Comparison of ENCODE assay signal across 9 cellular contexts in the genomic region with DNA sequence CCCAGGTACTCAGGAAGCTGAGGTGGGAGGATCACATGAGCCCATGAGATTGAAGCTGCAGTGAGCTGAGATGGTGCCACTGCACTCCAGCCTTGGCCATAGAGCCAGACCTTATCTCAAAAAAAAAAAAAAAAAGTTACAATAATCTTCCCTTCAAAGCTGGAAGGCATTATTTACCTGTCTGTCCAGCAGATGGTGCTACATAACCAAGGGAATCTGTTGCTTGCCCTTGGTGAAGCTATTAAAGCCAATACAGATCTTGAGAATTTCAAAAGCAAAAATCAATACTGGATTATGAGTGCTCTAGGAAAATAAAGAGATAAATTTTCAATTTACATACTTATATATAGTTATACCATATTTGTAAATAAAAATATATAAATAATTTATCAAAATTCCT. TPM values are rescaled to one million over a fixed set of nuclear protein-coding genes. Genes with fewer than 3 reads are reported as not detected.
DNase-seq lines count a peak whose midpoint lies in the region; ATAC-seq, FAIRE-seq and TF ChIP-seq lines count a peak whose summit lies in the region.
"Had no signal": no experiment of that assay in that cellular context is flagged by ENCODE, and none has a peak within 500 bp of the region (broad histone marks: within the 10 kb centered on the region; RNA-seq: fewer than 3 reads in every experiment).

No MANE protein-coding gene starts in this region.

- TF ChIP-seq CTCF in heart left ventricle (IDR thresholded peaks at IDR 0.05) (peak; percentile 54 to 76 (median 67)), sigmoid colon (IDR thresholded peaks at IDR 0.05) (peak; percentile 22 to 64 (median 42))

- H3K4me1 ChIP-seq in heart left ventricle (peaks cover 0 to 11% (median 0%) of the 10 kb centered on the region in 12 donors), sigmoid colon (peaks cover 0 to 6% (median 3%) of the 10 kb centered on the region in 4 donors)

- intact Hi-C loops in heart left ventricle (cut with DNase I), result loop anchor here (1.0 to 10.0 kb wide), 8 partner anchors 177 to 491 kb away; a partner anchor contains a TSS
- intact Hi-C loops in sigmoid colon (cut with DNase I), result loop anchor here (5.0 kb wide), 1 partner anchor 179 kb away; no protein-coding TSS in a partner anchor

- H3K9me3 Mint-ChIP-seq in activated naive CD4-positive, alpha-beta T cell treated with anti-CD3 and anti-CD28 coated beads, Interleukin-2, amount 50 U/mL, for 72 hours, result no peaks in the 10 kb centered on the region

- TF ChIP-seq POLR2A in heart left ventricle (IDR thresholded peaks at IDR 0.05) (no peak), sigmoid colon (IDR thresholded peaks at IDR 0.05) (no peak)

- H3K36me3 ChIP-seq in heart left ventricle, result peaks cover 0 to 72% (median 30%) of the 10 kb centered on the region in 9 donors
- peaks cover 0 to 64% (median 18%) of the 10 kb centered on the region in 4 donors for H3K36me3 ChIP-seq in sigmoid colon

- H3K27ac Mint-ChIP-seq in activated naive CD4-positive, alpha-beta T cell treated with anti-CD3 and anti-CD28 coated beads, Interleukin-2, amount 50 U/mL, for 72 hours, result no peak overlapping the region

- peak; percentile 89 for ATAC-seq in HG02885 (IDR thresholded peaks at IDR 0.05; ENCODE audit: poor library complexity, unreplicated experiment)
- ATAC-seq in activated naive CD4-positive, alpha-beta T cell treated with anti-CD3 and anti-CD28 coated beads, Interleukin-2, amount 50 U/mL, for 72 hours, result peak; percentile 47 to 49
- peak in 3 of 4 donors; percentile 48 to 62 (median 62) for ATAC-seq in heart left ventricle

- H3K27me3 ChIP-seq in heart left ventricle (no peaks in the 10 kb centered on the region), sigmoid colon (no peaks in the 10 kb centered on the region)

- DNase-seq in ELR (ENCODE audit: low read depth) (peak; percentile 78), NCI-H69 (lab: John Stamatoyannopoulos, UW) (peak; percentile 55), heart left ventricle (peak in 2 of 5 donors; percentile 25 to 28), sigmoid colon (no peak), HTR-8/SVneo (ENCODE audit: insufficient read length, low spot score) (no peak)
- DNase-seq in activated naive CD4-positive, alpha-beta T cell treated with anti-CD3 and anti-CD28 coated beads, Interleukin-2, amount 50 U/mL, for 72 hours (ENCODE audit: low spot score in 2 of 2), result peak in 1 of 2 donors; percentile 35
- DNase-seq: left cardiac atrium had no signal

- H3K9me3 ChIP-seq in heart left ventricle, result no peaks in the 10 kb centered on the region
- H3K9me3 ChIP-seq in sigmoid colon, result no peaks in the 10 kb centered on the region

- peaks cover 8 to 10% of the 10 kb centered on the region in 2 donors for H3K36me3 Mint-ChIP-seq in activated naive CD4-positive, alpha-beta T cell treated with anti-CD3 and anti-CD28 coated beads, Interleukin-2, amount 50 U/mL, for 72 hours

- no peak overlapping the region for H3K4me3 ChIP-seq in heart left ventricle
- no peak overlapping the region for H3K4me3 ChIP-seq in sigmoid colon

- H3K27ac ChIP-seq in heart left ventricle (no peak overlapping the region), sigmoid colon (no peak overlapping the region)

- TF ChIP-seq EP300 in sigmoid colon (IDR thresholded peaks at IDR 0.05), result no peak

- FAIRE-seq in A204.1 (lab: Jason Lieb, UNC) (peak; percentile 94), HTR-8/SVneo (lab: Jason Lieb, UNC) (no peak)

RNA-seq across cellular contexts. Expression of a gene that starts 25.9 kb away (rescaled TPM):
- total RNA-seq in activated naive CD4-positive, alpha-beta T cell treated with anti-CD3 and anti-CD28 coated beads, Interleukin-2, amount 50 U/mL, for 72 hours, result 1 to 10 TPM; 2.0 to 7.1 TPM
- total RNA-seq in heart left ventricle, result 10 to 100 TPM; 11.5 to 26.7 (median 17.2) TPM
- 10 to 100 TPM in 1 of 2 donors, 1 to 10 TPM in 1; 6.6 to 12.2 TPM for polyA plus RNA-seq in heart left ventricle
- total RNA-seq in sigmoid colon, result 100 to 1,000 TPM in 2 of 4 donors, 10 to 100 TPM in 2; 67.6 to 123 (median 101) TPM
- polyA plus RNA-seq in sigmoid colon, result 1 to 10 TPM; 1.4 to 7.3 (median 4.2) TPM

RNA-seq across cellular contexts. Expression of a gene that starts 57.8 kb away (rescaled TPM):
- total RNA-seq in activated naive CD4-positive, alpha-beta T cell treated with anti-CD3 and anti-CD28 coated beads, Interleukin-2, amount 50 U/mL, for 72 hours, result not detected
- 1,000 to 10,000 TPM in 1 of 9 donors, 10 to 100 TPM in 4, 1 to 10 TPM in 4; 6.4 to 1,074 (median 11.4) TPM for total RNA-seq in heart left ventricle
- polyA plus RNA-seq in heart left ventricle, result 10 to 100 TPM in 1 of 2 donors, 1 to 10 TPM in 1; 1.6 to 42.9 TPM
- total RNA-seq in sigmoid colon, result 10 to 100 TPM; 30.4 to 47.8 (median 41.9) TPM
- 10 to 100 TPM in 2 of 3 donors, 1 to 10 TPM in 1; 3.0 to 29.4 (median 16.6) TPM for polyA plus RNA-seq in sigmoid colon

Comparison
In these comparisons a context has a peak if more than half of its experiments do, and no peak if none do; other contexts are left out.
1. DNase-seq: peak in ELR (single experiment) and NCI-H69 (single experiment); none in sigmoid colon (single experiment) and HTR-8/SVneo (single experiment).
2. RNA of a gene that starts 57.8 kb away (total RNA-seq): 30.4 to 47.8 TPM in sigmoid colon and 6.4 to 1,074 TPM in heart left ventricle; not detected in activated naive CD4-positive, alpha-beta T cell treated with anti-CD3 and anti-CD28 coated beads, Interleukin-2, amount 50 U/mL, for 72 hours; every median in the first group is over 4 times any median in the second.
3. Peak in every context shown above with its lines, with median percentiles within 50 percentile points of each other: ATAC-seq.